Comparison of ENCODE assay signal across 14 cellular contexts in genomic region chr13:39967199-39967959, GRCh38.
"Had no signal": no experiment of that assay in that cellular context is flagged by ENCODE, and none has a peak within 500 bp of the region (broad histone marks: within the 10 kb centered on the region; RNA-seq: fewer than 3 reads in every experiment).

No MANE protein-coding gene starts in this region.

- H3K9me3 Mint-ChIP-seq: effector memory CD8-positive, alpha-beta T cell; naive thymus-derived CD8-positive, alpha-beta T cell; stimulated activated naive B cell treated with anti-CD40 and anti-IgM and Interleukin-4, amounts not matched to agents 10 μg/mL and 1 μg/mL and 100 μg/mL, for 72 hours had no signal

- DNase-seq: effector memory CD8-positive, alpha-beta T cell; foreskin melanocyte; heart left ventricle; hippocampal formation; mammary epithelial cell; naive thymus-derived CD8-positive, alpha-beta T cell; sigmoid colon; stimulated activated CD4-positive, alpha-beta T cell treated with anti-CD3 and anti-CD28 coated beads, Interleukin-2, amount 100 ng/mL, for 24 hours; stimulated activated CD4-positive, alpha-beta T cell treated with anti-CD3 and anti-CD28 coated beads, Interleukin-4, amount 100 ng/mL, for 4 hours; stimulated activated naive B cell treated with anti-CD40 and anti-IgM and Interleukin-4, amounts not matched to agents 10 μg/mL and 1 μg/mL and 100 μg/mL, for 72 hours; trophoblast cell had no signal

- H3K27ac ChIP-seq: heart left ventricle, neutrophil, right atrium auricular region, sigmoid colon, skin epidermis had no signal

- H3K9me3 ChIP-seq: heart left ventricle, neutrophil, right atrium auricular region, sigmoid colon had no signal

- H3K4me3 Mint-ChIP-seq: effector memory CD8-positive, alpha-beta T cell; naive thymus-derived CD8-positive, alpha-beta T cell; stimulated activated naive B cell treated with anti-CD40 and anti-IgM and Interleukin-4, amounts not matched to agents 10 μg/mL and 1 μg/mL and 100 μg/mL, for 72 hours had no signal

- ATAC-seq: effector memory CD8-positive, alpha-beta T cell; heart left ventricle; naive thymus-derived CD8-positive, alpha-beta T cell; stimulated activated naive B cell treated with anti-CD40 and anti-IgM and Interleukin-4, amounts not matched to agents 10 μg/mL and 1 μg/mL and 100 μg/mL, for 72 hours had no signal

- H3K27ac Mint-ChIP-seq: effector memory CD8-positive, alpha-beta T cell; stimulated activated naive B cell treated with anti-CD40 and anti-IgM and Interleukin-4, amounts not matched to agents 10 μg/mL and 1 μg/mL and 100 μg/mL, for 72 hours had no signal

- H3K36me3 Mint-ChIP-seq: naive thymus-derived CD8-positive, alpha-beta T cell; stimulated activated naive B cell treated with anti-CD40 and anti-IgM and Interleukin-4, amounts not matched to agents 10 μg/mL and 1 μg/mL and 100 μg/mL, for 72 hours had no signal

- H3K4me1 ChIP-seq: heart left ventricle, right atrium auricular region, sigmoid colon had no signal

- H3K36me3 ChIP-seq: heart left ventricle, neutrophil, right atrium auricular region, sigmoid colon had no signal

- H3K27me3 ChIP-seq: heart left ventricle, neutrophil, right atrium auricular region, sigmoid colon had no signal

- H3K4me3 ChIP-seq: heart left ventricle, right atrium auricular region, sigmoid colon, skin epidermis had no signal
